ENCODE assay signal across 22 cellular contexts in genomic region chr11:66680966-66681645, GRCh38. TPM values are rescaled to one million over a fixed set of nuclear protein-coding genes. Genes with fewer than 3 reads are reported as not detected.
DNase-seq lines count a peak whose midpoint lies in the region; TF ChIP-seq lines count a peak whose summit lies in the region.
"Had no signal": no experiment of that assay in that cellular context is flagged by ENCODE, and none has a peak within 500 bp of the region (broad histone marks: within the 10 kb centered on the region; RNA-seq: fewer than 3 reads in every experiment).

No MANE protein-coding gene starts in this region.

- no peaks in the 10 kb centered on the region for H3K27me3 ChIP-seq in osteoblast (ENCODE audit: insufficient read depth, low read length)
- H3K27me3 ChIP-seq in prostate gland (replicated peaks; ENCODE audit: insufficient read depth), result no peaks in the 10 kb centered on the region
- H3K27me3 ChIP-seq: BE2C had no signal

- H4K20me1 ChIP-seq in osteoblast (ENCODE audit: insufficient read depth, low read length), result no peaks in the 10 kb centered on the region

- DNase-seq in activated effector memory CD4-positive, alpha-beta T cell treated with anti-CD3 and anti-CD28 coated beads, Interleukin-2, amount 50 U/mL, for 16 hours, result peak; percentile 21
- DNase-seq in activated effector memory CD4-positive, alpha-beta T cell treated with Interleukin-2 at 50 U/mL for 16 hours, result no peak
- DNase-seq in coronary artery (ENCODE audit: low spot score), result peak; percentile 50
- peak; percentile 21 for DNase-seq in osteoblast (ENCODE audit: insufficient read length, low spot score, missing footprints)
- no peak for DNase-seq in type B pancreatic cell (ENCODE audit: extremely low spot score, unreplicated experiment)
- no peak for DNase-seq in MCF 10A (ENCODE audit: unreplicated experiment)
- no peak for DNase-seq in activated CD4-positive, alpha-beta memory T cell treated with anti-CD3 and anti-CD28 coated beads for 36 hours
- no peak for DNase-seq in prostate gland (ENCODE audit: low spot score)
- DNase-seq: 8988T; ACHN; AML-193; BE2C; C1 segment of cervical spinal cord; Calu3; CD4-positive, alpha-beta memory T cell; COR-L47; DMS79; GF-D8; GOT3; HFFc6 had no signal

- no peaks in the 10 kb centered on the region for H3K36me3 ChIP-seq in osteoblast (ENCODE audit: insufficient read depth, low read length)
- no peaks in the 10 kb centered on the region for H3K36me3 ChIP-seq in prostate gland

- H3K9me3 Mint-ChIP-seq in type B pancreatic cell, result no peaks in the 10 kb centered on the region
- H3K9me3 Mint-ChIP-seq in MCF 10A (ENCODE audit: unreplicated experiment), result no peaks in the 10 kb centered on the region
- no peaks in the 10 kb centered on the region for H3K9me3 Mint-ChIP-seq in activated CD4-positive, alpha-beta memory T cell treated with anti-CD3 and anti-CD28 coated beads for 36 hours

- H3K4me3 ChIP-seq in coronary artery (no peak overlapping the region), osteoblast (ENCODE audit: insufficient read depth, low read length) (no peak overlapping the region), prostate gland (no peak overlapping the region)
- H3K4me3 ChIP-seq: A549, HAP-1 had no signal

- CTCF ChIA-PET in MCF 10A (lab: Yijun Ruan, JAX), result interaction anchor here (0.6 to 5.6 kb wide), 4 partner anchors 10 to 272 kb away, joined by 3 to 26 read pairs (median 4); no protein-coding TSS in a partner anchor
- CTCF ChIA-PET in activated CD4-positive, alpha-beta memory T cell treated with anti-CD3 and anti-CD28 coated beads for 36 hours (lab: Charles Lee), result interaction anchor here (0.7 to 5.3 kb wide), 4 partner anchors 17 to 153 kb away, joined by 3 to 141 read pairs (median 11); no protein-coding TSS in a partner anchor

- H3K27ac ChIP-seq in coronary artery (no peak overlapping the region), osteoblast (ENCODE audit: low read depth, low read length) (no peak overlapping the region), prostate gland (no peak overlapping the region)
- H3K27ac ChIP-seq: A549 had no signal

- H3K79me2 ChIP-seq in osteoblast (ENCODE audit: insufficient read depth, low read length), result peaks cover 6% of the 10 kb centered on the region

- intact Hi-C loops in MCF 10A (cut with micrococcal nuclease), result no loop called here
- intact Hi-C loops in activated CD4-positive, alpha-beta memory T cell treated with anti-CD3 and anti-CD28 coated beads for 36 hours (cut with micrococcal nuclease), result no loop called here
- intact Hi-C loops in prostate gland (cut with DNase I), result no loop called here

- H3K9me3 ChIP-seq in osteoblast (ENCODE audit: low read depth, low read length) (no peaks in the 10 kb centered on the region), prostate gland (no peaks in the 10 kb centered on the region)
- H3K9me3 ChIP-seq: A549, BE2C, HAP-1 had no signal

- no peak overlapping the region for H3K4me2 ChIP-seq in osteoblast (ENCODE audit: insufficient read depth, low read length)
- H3K4me2 ChIP-seq: A549 had no signal

- TF ChIP-seq CTCF in coronary artery (IDR thresholded peaks at IDR 0.05) (no peak), osteoblast (IDR thresholded peaks at IDR 0.05; ENCODE audit: extremely low read depth, low read depth, low read length) (no peak), type B pancreatic cell (conservative IDR thresholded peaks at IDR 0.05) (no peak), MCF 10A (IDR thresholded peaks at IDR 0.05; ENCODE audit: unreplicated experiment) (no peak), prostate gland (IDR thresholded peaks at IDR 0.05) (no peak)

- H3K36me3 Mint-ChIP-seq in type B pancreatic cell (peaks cover 12% of the 10 kb centered on the region), MCF 10A (ENCODE audit: insufficient read depth, unreplicated experiment) (peaks cover 24% of the 10 kb centered on the region)
- H3K36me3 Mint-ChIP-seq in activated CD4-positive, alpha-beta memory T cell treated with anti-CD3 and anti-CD28 coated beads for 36 hours, result peaks cover 3% of the 10 kb centered on the region

- no TSS peak for BruUV-seq in MCF 10A (replicated peaks; lab: Mats Ljungman, UMichigan)

- H3K27me3 Mint-ChIP-seq in type B pancreatic cell, result no peaks in the 10 kb centered on the region
- H3K27me3 Mint-ChIP-seq in MCF 10A (ENCODE audit: insufficient read depth, unreplicated experiment), result no peaks in the 10 kb centered on the region
- no peaks in the 10 kb centered on the region for H3K27me3 Mint-ChIP-seq in activated CD4-positive, alpha-beta memory T cell treated with anti-CD3 and anti-CD28 coated beads for 36 hours
- H3K27me3 Mint-ChIP-seq: CD4-positive, alpha-beta memory T cell had no signal

- POLR2A ChIA-PET in MCF 10A (lab: Yijun Ruan, JAX), result interaction anchor here (0.7 to 1.0 kb wide), 3 partner anchors 9 to 279 kb away, joined by 3 to 4 read pairs (median 3); no protein-coding TSS in a partner anchor
- POLR2A ChIA-PET in activated CD4-positive, alpha-beta memory T cell treated with anti-CD3 and anti-CD28 coated beads for 36 hours (lab: Charles Lee), result no interaction called here

- no peak overlapping the region for H2AFZ ChIP-seq in osteoblast (ENCODE audit: low read length)

- H3K4me1 Mint-ChIP-seq in type B pancreatic cell (ENCODE audit: unreplicated experiment) (peaks cover 22% of the 10 kb centered on the region), MCF 10A (ENCODE audit: insufficient read depth, unreplicated experiment) (peaks cover 9% of the 10 kb centered on the region)
- H3K4me1 Mint-ChIP-seq in activated CD4-positive, alpha-beta memory T cell treated with anti-CD3 and anti-CD28 coated beads for 36 hours (ENCODE audit: low read depth), result peaks cover 10% of the 10 kb centered on the region

- H3K27ac Mint-ChIP-seq in type B pancreatic cell, result peak overlapping the region; percentile 41
- no peak overlapping the region for H3K27ac Mint-ChIP-seq in MCF 10A (ENCODE audit: low read depth, unreplicated experiment)
- no peak overlapping the region for H3K27ac Mint-ChIP-seq in activated CD4-positive, alpha-beta memory T cell treated with anti-CD3 and anti-CD28 coated beads for 36 hours
- H3K27ac Mint-ChIP-seq: HFFc6 had no signal

- H3K4me1 ChIP-seq in osteoblast (ENCODE audit: insufficient read depth, low read length), result peaks cover 17% of the 10 kb centered on the region
- peaks cover 4% of the 10 kb centered on the region for H3K4me1 ChIP-seq in prostate gland (replicated peaks)

- no peak overlapping the region for H3K4me3 Mint-ChIP-seq in type B pancreatic cell
- no peak overlapping the region for H3K4me3 Mint-ChIP-seq in MCF 10A (ENCODE audit: unreplicated experiment)
- H3K4me3 Mint-ChIP-seq in activated CD4-positive, alpha-beta memory T cell treated with anti-CD3 and anti-CD28 coated beads for 36 hours, result no peak overlapping the region
- H3K4me3 Mint-ChIP-seq: CD4-positive, alpha-beta memory T cell; HFFc6 had no signal

- TF ChIP-seq POLR2A in prostate gland (IDR thresholded peaks at IDR 0.05), result no peak

- 92% methylated on average over 7 of the region's 7 CpGs for WGBS in prostate gland

RNA-seq across cellular contexts. Expression of gene RBM4B, which starts 3.4 kb away (rescaled TPM):
- total RNA-seq in osteoblast (19.2 and 21.8 TPM in 2 replicates), type B pancreatic cell (ENCODE audit: low replicate concordance) (25.2 and 49.1 TPM in 2 replicates), MCF 10A (2022) (9.5 and 13.5 TPM in 2 replicates), prostate gland (10 to 100 TPM; 15.5 to 40.7 TPM)
- total RNA-seq in activated CD4-positive, alpha-beta memory T cell treated with anti-CD3 and anti-CD28 coated beads for 36 hours, result 10 to 100 TPM; 10.9 to 11.7 TPM

RNA-seq across cellular contexts. Expression of gene RBM4, which starts 42.6 kb away (rescaled TPM):
- total RNA-seq in osteoblast (80.4 and 84.0 TPM in 2 replicates), type B pancreatic cell (ENCODE audit: low replicate concordance) (191 and 228 TPM in 2 replicates), MCF 10A (2022) (171 and 172 TPM in 2 replicates), prostate gland (100 to 1,000 TPM; 105 to 137 TPM)
- total RNA-seq in activated CD4-positive, alpha-beta memory T cell treated with anti-CD3 and anti-CD28 coated beads for 36 hours, result 10 to 100 TPM; 87.0 to 94.0 TPM

RNA-seq across cellular contexts. Expression of gene SPTBN2, which starts 47.9 kb away (rescaled TPM):
- 0.88 and 2.2 TPM in 2 replicates for total RNA-seq in osteoblast
- total RNA-seq in type B pancreatic cell (ENCODE audit: low replicate concordance), result 56.0 and 139 TPM in 2 replicates
- total RNA-seq in MCF 10A (2022), result 46.9 and 47.2 TPM in 2 replicates
- total RNA-seq in activated CD4-positive, alpha-beta memory T cell treated with anti-CD3 and anti-CD28 coated beads for 36 hours, result 1 to 10 TPM; 1.3 to 1.5 TPM
- total RNA-seq in prostate gland, result 100 to 1,000 TPM; 139 to 140 TPM
- total RNA-seq: CD4-positive, alpha-beta memory T cell had no signal

Comparison
In these comparisons a context has a peak if more than half of its experiments do, and no peak if none do; other contexts are left out.
1. DNase-seq: peak in activated effector memory CD4-positive, alpha-beta T cell treated with anti-CD3 and anti-CD28 coated beads, Interleukin-2, amount 50 U/mL, for 16 hours (single experiment), coronary artery (single experiment) and osteoblast (single experiment); none in activated effector memory CD4-positive, alpha-beta T cell treated with Interleukin-2 at 50 U/mL for 16 hours (single experiment), type B pancreatic cell (single experiment), MCF 10A (single experiment), activated CD4-positive, alpha-beta memory T cell treated with anti-CD3 and anti-CD28 coated beads for 36 hours (single experiment) and prostate gland (single experiment).
2. RNA of gene SPTBN2, which starts 47.9 kb away (total RNA-seq): 139 to 140 TPM in prostate gland, 56.0 to 139 TPM in type B pancreatic cell and 46.9 to 47.2 TPM in MCF 10A; 0.88 to 2.2 TPM in osteoblast and 1.3 to 1.5 TPM in activated CD4-positive, alpha-beta memory T cell treated with anti-CD3 and anti-CD28 coated beads for 36 hours; every median in the first group is over 10 times any median in the second.